8 cellular contexts compared by ENCODE assay signal in the genomic region with DNA sequence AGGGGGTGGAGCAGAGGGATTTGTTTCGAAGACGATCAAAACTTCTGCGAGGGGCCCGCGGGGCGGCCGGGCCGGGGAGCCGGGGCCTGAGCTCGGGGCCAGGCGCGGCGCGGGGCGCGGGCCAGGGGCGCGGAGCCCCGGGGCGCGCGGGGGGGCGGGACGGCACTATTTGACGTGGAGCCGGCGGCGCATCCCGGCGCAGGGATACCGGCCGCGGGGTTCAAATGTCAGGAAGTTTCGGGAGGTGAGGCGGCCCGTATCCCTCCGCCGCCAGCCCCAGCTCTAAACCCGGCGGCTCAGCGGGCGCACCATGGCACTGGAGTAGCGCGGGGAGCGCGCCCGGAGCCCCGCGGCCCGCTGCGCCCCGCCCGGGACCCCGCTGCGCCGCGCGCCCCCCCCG. TPM values are rescaled to one million over a fixed set of nuclear protein-coding genes. Genes with fewer than 3 reads are reported as not detected.
DNase-seq lines count a peak whose midpoint lies in the region; ATAC-seq and TF ChIP-seq lines count a peak whose summit lies in the region.

A gene (plus strand): TSS at position 273 of the 400 bp plus-strand sequence. CDS start 522 bp downstream, outside the sequence.

- no peak within 1 kb of the TSS for H3K27ac ChIP-seq in skeletal muscle tissue (ENCODE audit: low read depth, low read length)

- peaks cover 64 to 77% (median 77%) of the 10 kb centered on the region in 3 donors for H3K27me3 ChIP-seq in skeletal muscle tissue (ENCODE audit: control insufficient read depth in 3 of 3, insufficient read depth in 3 of 3, low read length in 3 of 3)

- no peak for TF ChIP-seq CTCF in fibroblast of the aortic adventitia (IDR thresholded peaks at IDR 0.05; ENCODE audit: insufficient read depth, low read length)

- H3K9me3 ChIP-seq in skeletal muscle tissue (ENCODE audit: control insufficient read depth in 3 of 3, low read length in 3 of 3): no peaks in the 10 kb centered on the region

- peak; percentile 32 for DNase-seq in NCI-H1105 (lab: John Stamatoyannopoulos, UW)
- DNase-seq in NCI-H1105 treated with DMSO at 0.1 percent for 48 hours (lab: John Stamatoyannopoulos, UW): no peak
- peak; percentile 30 for DNase-seq in RPMI7951 (ENCODE audit: low read depth)
- peak; percentile 40 for DNase-seq in fibroblast of the aortic adventitia (ENCODE audit: low read depth)
- no peak for DNase-seq in retina
- no peak for DNase-seq in NK-92 treated with Interleukin-12 subunit alpha and Interleukin-12 subunit beta, amount 100 ng/mL, for 24 hours (lab: John Stamatoyannopoulos, UW)

- ATAC-seq in HG02840 (IDR thresholded peaks at IDR 0.05; ENCODE audit: low FRiP score, unreplicated experiment): no peak

- H3K9ac ChIP-seq in skeletal muscle tissue (ENCODE audit: low read depth in 1 of 3, low read length in 3 of 3): peak within 1 kb of the TSS in 1 of 3 donors; percentile 25

- H3K4me3 ChIP-seq in fibroblast of the aortic adventitia (ENCODE audit: low read depth, low read length) (no peak within 1 kb of the TSS), skeletal muscle tissue (ENCODE audit: low read length in 3 of 3) (peak within 1 kb of the TSS; percentile 24 to 45 (median 27))

- no peaks in the 10 kb centered on the region for H3K36me3 ChIP-seq in skeletal muscle tissue (ENCODE audit: control insufficient read depth in 3 of 3, insufficient read depth in 3 of 3, low read length in 3 of 3)

- H3K4me1 ChIP-seq in skeletal muscle tissue (ENCODE audit: control insufficient read depth in 3 of 3, insufficient read depth in 3 of 3, low read length in 3 of 3): peaks cover 21 to 32% (median 22%) of the 10 kb centered on the region in 3 donors

RNA-seq across cellular contexts. Expression of the gene that starts here (rescaled TPM):
- total RNA-seq in RPMI7951 (2014; rRNA removed; shearing (Covaris generic)): not detected in 2 replicates
- total RNA-seq in fibroblast of the aortic adventitia (ENCODE audit: low replicate concordance) (not detected in 2 replicates), skeletal muscle tissue (under 0.01 TPM)

Comparison
In these comparisons a context has a peak if more than half of its experiments do, and no peak if none do; other contexts are left out.
1. Peak in DNase-seq in RPMI7951; RNA of the gene not detected or under 1 TPM.
2. Peak in DNase-seq in fibroblast of the aortic adventitia; RNA of the gene not detected or under 1 TPM.